ENCODE assay signal across 25 cellular contexts in genomic region chrX:73922856-73923429, GRCh38.
DNase-seq lines count a peak whose midpoint lies in the region; ATAC-seq, FAIRE-seq and TF ChIP-seq lines count a peak whose summit lies in the region.
"Had no signal": no experiment of that assay in that cellular context is flagged by ENCODE, and none has a peak within 500 bp of the region (broad histone marks: within the 10 kb centered on the region; RNA-seq: fewer than 3 reads in every experiment).

No MANE protein-coding gene starts in this region.

- H3K27me3 Mint-ChIP-seq in Calu3 (ENCODE audit: unreplicated experiment): no peaks in the 10 kb centered on the region
- H3K27me3 Mint-ChIP-seq in stimulated activated memory B cell treated with anti-CD40 and anti-IgM and Interleukin-4, amounts not matched to agents 10 μg/mL and 1 μg/mL and 100 μg/mL, for 72 hours: no peaks in the 10 kb centered on the region

- H3K4me3 ChIP-seq in ACC112 (ENCODE audit: low read depth, low read length): no peak overlapping the region
- H3K4me3 ChIP-seq in adipocyte (ENCODE audit: low read length): no peak overlapping the region
- no peak overlapping the region for H3K4me3 ChIP-seq in fibroblast of pulmonary artery (replicated peaks; ENCODE audit: low read depth, low read length)
- H3K4me3 ChIP-seq: ascending aorta, SJCRH30, suprapubic skin, vagina had no signal

- H3K9me3 Mint-ChIP-seq in Calu3 (ENCODE audit: low read depth, unreplicated experiment): no peaks in the 10 kb centered on the region
- H3K9me3 Mint-ChIP-seq in stimulated activated memory B cell treated with anti-CD40 and anti-IgM and Interleukin-4, amounts not matched to agents 10 μg/mL and 1 μg/mL and 100 μg/mL, for 72 hours: no peaks in the 10 kb centered on the region
- H3K9me3 Mint-ChIP-seq: activated T-cell treated with anti-CD3 and anti-CD28 coated beads, Interleukin-2, amount 50 U/mL, for 4 hours had no signal

- no peak overlapping the region for H3K4me3 Mint-ChIP-seq in Calu3 (ENCODE audit: low read depth, unreplicated experiment)
- no peak overlapping the region for H3K4me3 Mint-ChIP-seq in stimulated activated memory B cell treated with anti-CD40 and anti-IgM and Interleukin-4, amounts not matched to agents 10 μg/mL and 1 μg/mL and 100 μg/mL, for 72 hours
- H3K4me3 Mint-ChIP-seq: activated CD8-positive, alpha-beta T cell treated with anti-CD3 and anti-CD28 coated beads, Interleukin-2, amount 10 ng/mL, durations not matched to agents 7 days and 5 days; activated T-cell treated with anti-CD3 and anti-CD28 coated beads, Interleukin-2, amount 50 U/mL, for 4 hours; WTC11 had no signal

- no peaks in the 10 kb centered on the region for H3K9me3 ChIP-seq in adipocyte (ENCODE audit: control insufficient read depth, low read length)
- H3K9me3 ChIP-seq: ascending aorta, SJCRH30, suprapubic skin, vagina had no signal

- H3K36me3 Mint-ChIP-seq in Calu3 (ENCODE audit: insufficient read depth, unreplicated experiment): no peaks in the 10 kb centered on the region
- H3K36me3 Mint-ChIP-seq in stimulated activated memory B cell treated with anti-CD40 and anti-IgM and Interleukin-4, amounts not matched to agents 10 μg/mL and 1 μg/mL and 100 μg/mL, for 72 hours: no peaks in the 10 kb centered on the region
- H3K36me3 Mint-ChIP-seq: WTC11 had no signal

- H3K4me1 ChIP-seq in ACC112 (ENCODE audit: control insufficient read depth, insufficient read depth, low read length, unreplicated experiment): peaks cover 21% of the 10 kb centered on the region
- H3K4me1 ChIP-seq in adipocyte (ENCODE audit: control insufficient read depth, insufficient read depth, low read length): peaks cover 13% of the 10 kb centered on the region
- H3K4me1 ChIP-seq: ascending aorta, suprapubic skin, vagina had no signal

- ATAC-seq in GM21717 (IDR thresholded peaks at IDR 0.05; ENCODE audit: unreplicated experiment): no peak
- ATAC-seq in stimulated activated memory B cell treated with anti-CD40 and anti-IgM and Interleukin-4, amounts not matched to agents 10 μg/mL and 1 μg/mL and 100 μg/mL, for 72 hours: no peak
- ATAC-seq: activated CD8-positive, alpha-beta T cell treated with anti-CD3 and anti-CD28 coated beads, Interleukin-2, amount 10 ng/mL, durations not matched to agents 7 days and 5 days; activated T-cell treated with anti-CD3 and anti-CD28 coated beads, Interleukin-2, amount 50 U/mL, for 4 hours; WTC11 had no signal

- H3K79me2 ChIP-seq in ACC112 (ENCODE audit: control insufficient read depth, insufficient read depth, low read length, unreplicated experiment): no peaks in the 10 kb centered on the region

- H3K9ac ChIP-seq in adipocyte (ENCODE audit: low read length): no peak overlapping the region

- H3K27ac Mint-ChIP-seq in Calu3 (ENCODE audit: unreplicated experiment): no peak overlapping the region
- H3K27ac Mint-ChIP-seq in stimulated activated memory B cell treated with anti-CD40 and anti-IgM and Interleukin-4, amounts not matched to agents 10 μg/mL and 1 μg/mL and 100 μg/mL, for 72 hours: no peak overlapping the region
- H3K27ac Mint-ChIP-seq: activated CD8-positive, alpha-beta T cell treated with anti-CD3 and anti-CD28 coated beads, Interleukin-2, amount 10 ng/mL, durations not matched to agents 7 days and 5 days; WTC11 had no signal

- H3K4me1 Mint-ChIP-seq in Calu3 (ENCODE audit: low read depth, unreplicated experiment): peaks cover 5% of the 10 kb centered on the region
- no peaks in the 10 kb centered on the region for H3K4me1 Mint-ChIP-seq in stimulated activated memory B cell treated with anti-CD40 and anti-IgM and Interleukin-4, amounts not matched to agents 10 μg/mL and 1 μg/mL and 100 μg/mL, for 72 hours

- no peak for TF ChIP-seq POLR2A in H54 (IDR thresholded peaks at IDR 0.05; ENCODE audit: low read depth, low read length)

- peak; percentile 33 for FAIRE-seq in H54 (lab: Jason Lieb, UNC)
- FAIRE-seq: A204.1, D721Med, keratinocyte had no signal

- intact Hi-C loops in Calu3 (cut with micrococcal nuclease; ENCODE audit: unreplicated experiment): no loop called here

- CTCF ChIA-PET in Calu3 (lab: Charles Lee): no interaction called here

- H3K36me3 ChIP-seq in ACC112 (ENCODE audit: insufficient read depth, low read length): no peaks in the 10 kb centered on the region
- H3K36me3 ChIP-seq in adipocyte (ENCODE audit: control insufficient read depth, insufficient read depth, low read length, severe bottlenecking): no peaks in the 10 kb centered on the region
- H3K36me3 ChIP-seq: ascending aorta, SJCRH30, suprapubic skin, vagina had no signal

- no peaks in the 10 kb centered on the region for H3K27me3 ChIP-seq in ACC112 (ENCODE audit: insufficient read depth, low read length)
- no peaks in the 10 kb centered on the region for H3K27me3 ChIP-seq in adipocyte (replicated peaks; ENCODE audit: control insufficient read depth, insufficient read depth, low read length)
- H3K27me3 ChIP-seq: ascending aorta, SJCRH30, suprapubic skin, vagina had no signal

- DNase-seq in H54 (ENCODE audit: insufficient read length, low spot score): no peak
- peak; percentile 34 for DNase-seq in adipocyte (ENCODE audit: low read depth)
- DNase-seq in fibroblast of pulmonary artery (ENCODE audit: low read depth): peak; percentile 37
- no peak for DNase-seq in GF-D8 (lab: John Stamatoyannopoulos, UW)
- DNase-seq in Calu3: no peak
- DNase-seq: activated CD8-positive, alpha-beta T cell treated with anti-CD3 and anti-CD28 coated beads, Interleukin-2, amount 10 ng/mL, durations not matched to agents 7 days and 5 days; activated naive CD4-positive, alpha-beta T cell treated with anti-CD3 and anti-CD28 coated beads, Interleukin-2, amount 50 U/mL, for 16 hours; activated T-cell treated with anti-CD3 and anti-CD28 coated beads, Interleukin-2, amount 50 U/mL, for 4 hours; C1 segment of cervical spinal cord; hippocampal formation; MV-4-11; NCI-H187; occipital lobe; SJCRH30; T-helper 2 cell had no signal

- TF ChIP-seq CTCF in fibroblast of pulmonary artery (IDR thresholded peaks at IDR 0.05; ENCODE audit: low read length, missing control alignments) (no peak), Calu3 (IDR thresholded peaks at IDR 0.05; ENCODE audit: unreplicated experiment) (no peak)

- peak overlapping the region; percentile 53 for H3K27ac ChIP-seq in ACC112 (ENCODE audit: low read depth, low read length)
- H3K27ac ChIP-seq: ascending aorta, SJCRH30, suprapubic skin, vagina had no signal

- peak overlapping the region; percentile 45 for H2AFZ ChIP-seq in ACC112 (ENCODE audit: low read length, unreplicated experiment)

- no TSS peak for BruUV-seq in Calu3 (replicated peaks; lab: Mats Ljungman, UMichigan)

Comparison
In these comparisons a context has a peak if more than half of its experiments do, and no peak if none do; other contexts are left out.
1. DNase-seq: peak in adipocyte (single experiment) and fibroblast of pulmonary artery (single experiment); none in H54 (single experiment), GF-D8 (single experiment) and Calu3 (single experiment).